In the genomic region with DNA sequence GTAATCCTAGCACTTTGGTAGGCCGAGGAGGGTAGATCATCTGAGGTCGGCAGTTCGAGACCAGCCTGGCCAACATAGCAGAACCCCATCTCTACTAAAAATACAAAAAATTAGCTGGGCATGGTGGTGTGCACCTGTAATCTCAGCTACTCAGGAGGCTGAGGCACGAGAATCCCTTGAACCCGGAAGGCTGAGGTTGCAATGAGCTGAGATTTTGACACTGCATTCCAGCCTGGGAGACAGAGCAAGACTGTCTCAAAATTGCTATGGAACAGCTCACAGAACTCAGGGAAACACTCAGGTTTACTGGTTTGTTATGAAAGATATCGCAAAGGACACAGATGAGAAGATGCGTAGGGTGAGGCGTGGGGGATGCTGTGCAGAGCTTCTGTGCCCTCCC, we compare ENCODE assay signal across 17 cellular contexts. TPM values are rescaled to one million over a fixed set of nuclear protein-coding genes. Genes with fewer than 3 reads are reported as not detected.
"Had no signal": no experiment of that assay in that cellular context is flagged by ENCODE, and none has a peak within 500 bp of the region (broad histone marks: within the 10 kb centered on the region; RNA-seq: fewer than 3 reads in every experiment).

No MANE protein-coding gene starts in this region.

- H3K27ac Mint-ChIP-seq: natural killer cell treated with Interleukin-12 subunit alpha and Interleukin-12 subunit beta and Interleukin-15 and Interleukin-18, amount 100 ng/mL, for 72 hours had no signal

- DNase-seq: activated CD4-positive, alpha-beta T cell treated with anti-CD3 and anti-CD28 coated beads, Interleukin-2, amount 50 U/mL, for 1 hour; activated effector memory CD4-positive, alpha-beta T cell treated with Interleukin-2 at 50 U/mL for 16 hours; amygdala; brain microvascular endothelial cell; dorsolateral prefrontal cortex; glutamatergic neuron; left cardiac atrium; mucosa of descending colon had no signal

- ATAC-seq: left cardiac atrium; mucosa of descending colon; natural killer cell treated with Interleukin-12 subunit alpha and Interleukin-12 subunit beta and Interleukin-15 and Interleukin-18, amount 100 ng/mL, for 72 hours had no signal

- H3K9me3 Mint-ChIP-seq: natural killer cell treated with Interleukin-12 subunit alpha and Interleukin-12 subunit beta and Interleukin-15 and Interleukin-18, amount 100 ng/mL, for 72 hours had no signal

- H3K27me3 Mint-ChIP-seq: activated naive CD8-positive, alpha-beta T cell; natural killer cell treated with Interleukin-12 subunit alpha and Interleukin-12 subunit beta and Interleukin-15 and Interleukin-18, amount 100 ng/mL, for 72 hours had no signal

- H3K36me3 Mint-ChIP-seq: natural killer cell treated with Interleukin-12 subunit alpha and Interleukin-12 subunit beta and Interleukin-15 and Interleukin-18, amount 100 ng/mL, for 72 hours had no signal

RNA-seq across cellular contexts. Expression of gene UPK3A, which starts 27.7 kb away (rescaled TPM):
- total RNA-seq: activated CD8-positive, alpha-beta memory T cell treated with anti-CD3 and anti-CD28 coated beads for 36 hours; esophagus muscularis mucosa; fibroblast of villous mesenchyme; lung; natural killer cell treated with Interleukin-12 subunit alpha and Interleukin-12 subunit beta and Interleukin-15 and Interleukin-18, amount 100 ng/mL, for 72 hours; osteoblast; renal cortical epithelial cell; vagina had no signal
